Comparison of ENCODE assay signal across 12 cellular contexts in the genomic region with DNA sequence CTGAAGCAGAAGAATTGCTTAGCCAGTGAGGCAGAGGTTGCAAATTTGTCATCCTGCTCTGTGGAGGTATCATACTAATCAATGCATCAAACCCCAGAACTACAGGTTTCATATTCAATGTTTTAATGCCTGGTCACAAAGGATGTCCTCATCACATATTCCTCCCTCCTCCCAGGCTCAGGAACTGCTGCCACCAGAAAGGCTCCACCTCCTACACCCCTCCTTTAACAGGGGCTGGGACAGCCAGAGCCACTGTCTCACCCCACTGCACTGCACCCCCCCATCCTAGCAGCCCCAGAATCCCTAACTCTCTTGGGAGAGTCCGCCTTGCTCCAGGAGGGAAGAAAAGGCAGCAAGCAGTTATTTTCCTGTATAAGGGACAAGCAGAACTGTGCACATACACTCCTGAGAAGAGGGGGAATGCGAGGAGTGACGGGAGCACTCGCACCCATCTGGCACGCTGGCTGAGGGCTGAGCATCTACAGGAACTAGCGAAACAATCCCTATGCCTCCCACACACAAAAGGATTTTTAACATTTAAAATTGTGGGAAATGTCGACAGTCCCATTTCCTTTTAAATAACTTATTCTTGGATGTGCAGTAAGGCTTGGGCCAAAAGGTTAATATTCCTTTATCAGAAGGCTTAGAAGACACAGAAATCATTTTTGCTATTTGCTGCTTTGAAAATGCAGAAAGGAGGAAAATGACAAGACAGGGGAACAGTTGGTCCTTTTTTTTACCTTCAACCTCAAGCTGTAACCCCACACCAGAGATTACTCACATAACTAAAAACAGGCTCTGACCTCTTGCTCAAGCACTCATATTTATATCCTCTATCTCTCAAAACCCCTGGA. TPM values are rescaled to one million over a fixed set of nuclear protein-coding genes. Genes with fewer than 3 reads are reported as not detected.
DNase-seq lines count a peak whose midpoint lies in the region; ATAC-seq, FAIRE-seq and TF ChIP-seq lines count a peak whose summit lies in the region.
"Had no signal": no experiment of that assay in that cellular context is flagged by ENCODE, and none has a peak within 500 bp of the region (broad histone marks: within the 10 kb centered on the region; RNA-seq: fewer than 3 reads in every experiment).

No MANE protein-coding gene starts in this region.

- peaks cover 21% of the 10 kb centered on the region for H3K4me1 Mint-ChIP-seq in neural crest cell

- H3K9ac ChIP-seq in K562 (ENCODE audit: insufficient read depth in 1 of 2, low read depth in 2 of 2, low read length in 2 of 2): no peak overlapping the region; a peak in 1 of 4 replicates
- H3K9ac ChIP-seq in kidney (ENCODE audit: low read length in 2 of 2): no peak overlapping the region

- TF ChIP-seq CTCF in K562 (IDR thresholded peaks at IDR 0.05 in 2 of 3, conservative IDR thresholded peaks at IDR 0.05 in 1 of 3; ENCODE audit: insufficient read depth in 2 of 3, low read depth in 1 of 3, low read length in 3 of 3) (no peak), neural crest cell (conservative IDR thresholded peaks at IDR 0.05) (no peak), kidney (IDR thresholded peaks at IDR 0.05; ENCODE audit: borderline replicate concordance, extremely low read depth, insufficient read depth) (no peak)

- H3K4me1 ChIP-seq in K562 (replicated peaks in 1 of 2; ENCODE audit: control insufficient read depth in 2 of 2, insufficient read depth in 2 of 2, low read length in 2 of 2) (peaks cover 4 to 21% of the 10 kb centered on the region in 2 experiments; a peak in 4 of 5 replicates), kidney (ENCODE audit: control insufficient read depth in 1 of 2, insufficient read depth in 1 of 2, low read depth in 1 of 2, low read length in 2 of 2) (peaks cover 0 to 3% of the 10 kb centered on the region in 2 donors)
- H3K4me1 ChIP-seq: pancreas had no signal

- peaks cover 5% of the 10 kb centered on the region for H3K9me3 Mint-ChIP-seq in neural crest cell

- H3K4me2 ChIP-seq in K562 (ENCODE audit: insufficient read depth, low read length): peak overlapping the region; percentile 64

- no peaks in the 10 kb centered on the region for H3K36me3 ChIP-seq in K562 (ENCODE audit: control insufficient read depth, insufficient read depth, low read length)
- no peaks in the 10 kb centered on the region for H3K36me3 ChIP-seq in kidney (ENCODE audit: control insufficient read depth in 1 of 2, insufficient read depth in 2 of 2, low read length in 2 of 2)
- H3K36me3 ChIP-seq: pancreas had no signal

- in situ Hi-C loops in K562 (cut with MboI): no loop called here

- no peak overlapping the region for H3K4me3 Mint-ChIP-seq in neural crest cell

- no peak overlapping the region for H2AFZ ChIP-seq in K562 (ENCODE audit: low read depth, low read length)

- WGBS in K562 (ENCODE audit: insufficient coverage, low coverage, missing lambda C conversion rate): 43% methylated on average over 2 of the region's 7 CpGs

- no peaks in the 10 kb centered on the region for H3K27me3 ChIP-seq in K562 (ENCODE audit: control insufficient read depth in 2 of 2, insufficient read depth in 2 of 2, low read length in 2 of 2)
- H3K27me3 ChIP-seq: pancreas, tibial artery had no signal

- no peak for TF ChIP-seq EP300 in K562 (IDR thresholded peaks at IDR 0.05; ENCODE audit: low read length)

- TF ChIP-seq RAD21 in K562 (CRISPR knock-in tag; conservative IDR thresholded peaks at IDR 0.05 in 1 of 2, IDR thresholded peaks at IDR 0.05 in 1 of 2): no peak

- CTCF ChIA-PET in K562 (lab: Yijun Ruan, JAX; ENCODE audit: low intra/inter-chr PET ratio): no interaction called here

- no peaks in the 10 kb centered on the region for H4K20me1 ChIP-seq in K562 (replicated peaks; ENCODE audit: control insufficient read depth, insufficient read depth, low read length)

- H3K79me2 ChIP-seq in K562 (ENCODE audit: control insufficient read depth, insufficient read depth, low read length): peaks cover 8% of the 10 kb centered on the region; the same call in 1 of the 3 replicates

- intact Hi-C loops in K562 (cut with micrococcal nuclease): no loop called here
- intact Hi-C loops in kidney (cut with DNase I): no loop called here

- H3K27ac ChIP-seq in K562 (ENCODE audit: extremely low read depth, low read depth, low read length) (peak overlapping the region; percentile 66; the same call in 2 of the 3 replicates), kidney (ENCODE audit: low read depth in 2 of 2, low read length in 2 of 2) (no peak overlapping the region)
- H3K27ac ChIP-seq: epithelial cell of prostate, pancreas, tibial artery had no signal

- peaks cover 9% of the 10 kb centered on the region for H3K36me3 Mint-ChIP-seq in neural crest cell (ENCODE audit: low read depth)

- H3K4me3 ChIP-seq in K562 (no peak overlapping the region), kidney (ENCODE audit: low read length in 2 of 2) (no peak overlapping the region)
- H3K4me3 ChIP-seq: pancreas, tibial artery had no signal

- no peaks in the 10 kb centered on the region for H3K9me3 ChIP-seq in K562 (replicated peaks; ENCODE audit: control insufficient read depth, insufficient read depth, low read depth, low read length)
- no peaks in the 10 kb centered on the region for H3K9me3 ChIP-seq in kidney (ENCODE audit: control insufficient read depth in 1 of 2, low read length in 2 of 2)
- H3K9me3 ChIP-seq: pancreas, tibial artery had no signal

- H3K27ac Mint-ChIP-seq in neural crest cell (ENCODE audit: unreplicated experiment): peak overlapping the region; percentile 78

- no peaks in the 10 kb centered on the region for H3K27me3 Mint-ChIP-seq in neural crest cell (ENCODE audit: low read depth)

- BruUV-seq in K562 (replicated peaks; lab: Mats Ljungman, UMichigan): no TSS peak

- no peak for TF ChIP-seq POLR2A in K562 (conservative IDR thresholded peaks at IDR 0.05)
- TF ChIP-seq POLR2A in GM12892 (IDR thresholded peaks at IDR 0.05; ENCODE audit: low read depth, low read length): no peak

- ATAC-seq in GM21619 (IDR thresholded peaks at IDR 0.05; ENCODE audit: unreplicated experiment) (peak; percentile 50), HG03095 (IDR thresholded peaks at IDR 0.05; ENCODE audit: unreplicated experiment) (peak; percentile 42), K562 (no peak; the same call in 2 of the 3 replicates)
- ATAC-seq: pancreas had no signal

- POLR2A ChIA-PET in K562 (lab: Yijun Ruan, JAX): no interaction called here

- FAIRE-seq in K562 (lab: Jason Lieb, UNC): no peak
- no peak for FAIRE-seq in kidney (lab: Jason Lieb, UNC)
- no peak for FAIRE-seq in GM12892 (lab: Jason Lieb, UNC)
- FAIRE-seq: keratinocyte had no signal

- H3K9me1 ChIP-seq in K562 (ENCODE audit: control insufficient read depth, insufficient read depth, low read length): no peaks in the 10 kb centered on the region

- DNase-seq in K562 (ENCODE audit: extremely low read depth in 1 of 4, low spot score in 3 of 4): no peak
- no peak for DNase-seq in neural crest cell (ENCODE audit: low read depth, low spot score)
- DNase-seq in kidney: no peak
- no peak for DNase-seq in GM12892 (ENCODE audit: insufficient read length)
- DNase-seq in NCI-H82 (lab: John Stamatoyannopoulos, UW): no peak
- DNase-seq: aorta, pancreas, tibial artery had no signal

TF ChIP-seq in K562, 482 proteins besides CTCF, POLR2A, EP300 and RAD21 (continues in another document):
- TF ChIP-seq, protein P1, sequence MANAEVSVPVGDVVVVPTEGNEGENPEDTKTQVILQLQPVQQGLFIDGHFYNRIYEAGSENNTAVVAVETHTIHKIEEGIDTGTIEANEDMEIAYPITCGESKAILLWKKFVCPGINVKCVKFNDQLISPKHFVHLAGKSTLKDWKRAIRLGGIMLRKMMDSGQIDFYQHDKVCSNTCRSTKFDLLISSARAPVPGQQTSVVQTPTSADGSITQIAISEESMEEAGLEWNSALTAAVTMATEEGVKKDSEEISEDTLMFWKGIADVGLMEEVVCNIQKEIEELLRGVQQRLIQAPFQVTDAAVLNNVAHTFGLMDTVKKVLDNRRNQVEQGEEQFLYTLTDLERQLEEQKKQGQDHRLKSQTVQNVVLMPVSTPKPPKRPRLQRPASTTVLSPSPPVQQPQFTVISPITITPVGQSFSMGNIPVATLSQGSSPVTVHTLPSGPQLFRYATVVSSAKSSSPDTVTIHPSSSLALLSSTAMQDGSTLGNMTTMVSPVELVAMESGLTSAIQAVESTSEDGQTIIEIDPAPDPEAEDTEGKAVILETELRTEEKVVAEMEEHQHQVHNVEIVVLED (CRISPR knock-in tag; IDR thresholded peaks at IDR 0.05): no peak
- TF ChIP-seq KDM2B (CRISPR knock-in tag; IDR thresholded peaks at IDR 0.05) (no peak), NFXL1 (CRISPR knock-in tag; IDR thresholded peaks at IDR 0.05) (no peak), SIX5 (IDR thresholded peaks at IDR 0.05; ENCODE audit: borderline replicate concordance in 1 of 2, insufficient read depth in 1 of 2, low read depth in 1 of 2, low read length in 2 of 2) (no peak), MCM3 (IDR thresholded peaks at IDR 0.05) (no peak)

RNA-seq across cellular contexts. Expression of gene CD99L2, which starts 27.8 kb away (rescaled TPM):
- 18.1 and 26.2 TPM in 2 replicates for total RNA-seq in K562 (2011; cell fraction: chromatin; rRNA removed; ENCODE audit: low replicate concordance)
- total RNA-seq in K562 (2011; cell fraction: nucleolus; rRNA removed): 25.0 and 27.5 TPM in 2 replicates
- total RNA-seq in K562 (2011; cell fraction: nucleoplasm; rRNA removed): 27.9 and 31.7 TPM in 2 replicates
- total RNA-seq in K562 (2014; rRNA removed) (10.2 and 11.7 TPM in 2 replicates), K562 (2014; rRNA removed; fragmentation: Illumina TruSeq; extraction: Trizol) (9.6 and 10.4 TPM in 2 replicates), K562 (2015; rRNA removed; fragmentation: Illumina TruSeq; extraction: Trizol) (14.6 and 15.0 TPM in 2 replicates), K562 (2021) (19.0 and 19.6 TPM in 2 replicates), neural crest cell (38.2 and 40.1 TPM in 2 replicates), kidney (38.0 TPM)
- polyA plus RNA-seq in K562 (2011; rRNA removed) (11.9 and 15.0 TPM in 2 replicates), K562 (2014; fragmentation: Illumina TruSeq; extraction: Trizol) (17.6 and 18.0 TPM in 2 replicates), K562 (2014; fragmentation: Nextera tagmentation; extraction: Ambion mirVana) (1 to 10 TPM in 1 of 2 experiments, under 1 TPM in 1; 0.76 to 2.8 TPM), K562 (2014; rRNA removed) (12.7 and 13.0 TPM in 2 replicates), kidney (ENCODE audit: insufficient read depth, low read depth, low replicate concordance) (30.9 TPM)
- 15.0 and 21.8 TPM in 2 replicates for polyA plus RNA-seq in K562 (2011; cell fraction: cytosol; rRNA removed)
- polyA plus RNA-seq in K562 (2011; cell fraction: nucleus; rRNA removed): 13.6 and 14.1 TPM in 2 replicates
- polyA plus RNA-seq in K562 (2012): 21.5 and 27.6 TPM in 2 replicates
- 13.8 and 13.9 TPM in 2 replicates for polyA minus RNA-seq in K562 (2011; rRNA and poly(A)+ RNA removed)
- polyA minus RNA-seq in K562 (2011; cell fraction: cytosol; rRNA and poly(A)+ RNA removed): 8.4 and 9.1 TPM in 2 replicates
- polyA minus RNA-seq in K562 (2011; cell fraction: nucleus; rRNA and poly(A)+ RNA removed): 3.9 and 6.3 TPM in 2 replicates
- 8.0 TPM for polyA plus RNA-seq in GM12892 (2012; ENCODE audit: missing spikeins)
